1 cellular context compared by ENCODE assay signal in the genomic region with DNA sequence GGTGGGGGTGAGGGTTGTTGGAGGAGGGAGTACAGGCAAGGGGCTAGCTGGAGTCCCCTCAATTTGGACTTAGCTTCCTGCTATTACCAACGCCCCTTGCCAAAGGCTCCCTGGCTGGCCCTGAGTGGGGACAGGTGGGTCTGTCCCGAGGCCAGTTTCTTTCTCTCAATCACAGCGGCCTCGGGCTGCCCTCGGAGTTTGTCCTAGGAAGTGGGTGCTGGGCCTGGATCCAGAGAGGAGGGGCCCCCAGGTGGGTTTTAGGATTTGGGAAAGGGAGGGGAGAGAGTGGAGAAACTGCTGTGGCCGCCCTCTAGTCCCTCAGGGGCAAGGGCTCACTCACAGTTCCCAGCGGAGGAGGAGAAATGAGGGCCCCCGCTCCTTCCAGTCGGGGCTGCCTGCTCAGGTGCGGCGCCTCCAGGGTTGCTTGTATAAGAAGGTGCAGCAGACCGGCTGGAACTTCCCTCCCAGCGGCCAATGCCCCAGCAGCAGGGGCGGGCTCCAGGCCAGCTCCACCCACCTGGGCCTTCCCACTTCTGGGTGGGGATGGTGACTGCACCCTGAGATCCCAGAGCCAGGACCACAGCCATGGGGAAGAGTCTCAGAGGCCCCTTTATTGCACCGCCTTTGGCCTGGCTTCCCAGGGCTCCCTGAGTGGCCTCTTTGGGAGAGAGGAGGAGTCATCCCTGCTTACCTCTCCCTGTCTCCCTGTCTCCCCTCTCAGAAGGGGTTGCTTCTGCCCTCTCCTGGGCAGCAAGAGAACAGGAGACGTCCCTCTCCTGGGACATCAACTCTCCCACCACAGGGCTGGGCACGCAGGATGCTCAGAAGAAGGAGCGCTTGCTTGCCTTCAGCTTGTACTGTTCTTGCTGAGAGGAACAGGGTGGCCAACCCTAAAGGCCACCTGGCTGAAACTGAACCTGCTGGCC.
TF ChIP-seq lines count a peak whose summit lies in the region.

No MANE protein-coding gene starts in this region.

TF ChIP-seq in HepG2, 621 proteins besides CTCF, POLR2A, EP300 and RAD21 (continued from another document):
- TF ChIP-seq, protein P1, sequence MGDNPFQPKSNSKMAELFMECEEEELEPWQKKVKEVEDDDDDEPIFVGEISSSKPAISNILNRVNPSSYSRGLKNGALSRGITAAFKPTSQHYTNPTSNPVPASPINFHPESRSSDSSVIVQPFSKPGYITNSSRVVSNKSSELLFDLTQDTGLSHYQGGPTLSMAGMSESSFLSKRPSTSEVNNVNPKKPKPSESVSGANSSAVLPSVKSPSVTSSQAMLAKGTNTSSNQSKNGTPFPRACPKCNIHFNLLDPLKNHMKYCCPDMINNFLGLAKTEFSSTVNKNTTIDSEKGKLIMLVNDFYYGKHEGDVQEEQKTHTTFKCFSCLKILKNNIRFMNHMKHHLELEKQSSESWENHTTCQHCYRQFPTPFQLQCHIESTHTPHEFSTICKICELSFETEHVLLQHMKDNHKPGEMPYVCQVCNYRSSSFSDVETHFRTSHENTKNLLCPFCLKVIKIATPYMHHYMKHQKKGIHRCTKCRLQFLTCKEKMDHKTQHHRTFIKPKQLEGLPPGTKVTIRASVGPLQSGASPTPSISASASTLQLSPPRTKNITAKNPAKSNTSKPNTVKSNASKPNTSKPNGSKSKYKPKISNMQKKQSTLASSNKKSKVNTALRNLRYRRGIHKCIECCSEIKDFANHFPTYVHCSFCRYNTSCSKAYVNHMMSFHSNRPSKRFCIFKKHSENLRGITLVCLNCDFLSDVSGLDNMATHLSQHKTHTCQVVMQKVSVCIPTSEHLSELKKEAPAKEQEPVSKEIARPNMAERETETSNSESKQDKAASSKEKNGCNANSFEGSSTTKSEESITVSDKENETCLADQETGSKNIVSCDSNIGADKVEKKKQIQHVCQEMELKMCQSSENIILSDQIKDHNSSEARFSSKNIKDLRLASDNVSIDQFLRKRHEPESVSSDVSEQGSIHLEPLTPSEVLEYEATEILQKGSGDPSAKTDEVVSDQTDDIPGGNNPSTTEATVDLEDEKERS (CRISPR knock-in tag; IDR thresholded peaks at IDR 0.05): peak; percentile 55; the same call in 1 of the 2 replicates
- TF ChIP-seq ZNF558 (CRISPR knock-in tag; IDR thresholded peaks at IDR 0.05; ENCODE audit: borderline replicate concordance) (no peak), SRSF9 (IDR thresholded peaks at IDR 0.05; ENCODE audit: borderline replicate concordance, insufficient read depth, low read depth, low read length, poor library complexity, severe bottlenecking) (no peak), ZNF567 (CRISPR knock-in tag; IDR thresholded peaks at IDR 0.05; ENCODE audit: borderline replicate concordance) (peak; percentile 96; the same call in 1 of the 2 replicates), ZMYM3 (CRISPR knock-in tag; IDR thresholded peaks at IDR 0.05) (no peak; the same call in 1 of the 2 replicates), SIN3B (IDR thresholded peaks at IDR 0.05; ENCODE audit: low read length) (no peak), RFX5 (IDR thresholded peaks at IDR 0.05; ENCODE audit: low read depth, low read length) (no peak), ZNF101 (CRISPR knock-in tag; IDR thresholded peaks at IDR 0.05; ENCODE audit: borderline replicate concordance, low read depth) (no peak), SKI (IDR thresholded peaks at IDR 0.05; ENCODE audit: partially characterized antibody) (no peak)
- TF ChIP-seq, protein P2, sequence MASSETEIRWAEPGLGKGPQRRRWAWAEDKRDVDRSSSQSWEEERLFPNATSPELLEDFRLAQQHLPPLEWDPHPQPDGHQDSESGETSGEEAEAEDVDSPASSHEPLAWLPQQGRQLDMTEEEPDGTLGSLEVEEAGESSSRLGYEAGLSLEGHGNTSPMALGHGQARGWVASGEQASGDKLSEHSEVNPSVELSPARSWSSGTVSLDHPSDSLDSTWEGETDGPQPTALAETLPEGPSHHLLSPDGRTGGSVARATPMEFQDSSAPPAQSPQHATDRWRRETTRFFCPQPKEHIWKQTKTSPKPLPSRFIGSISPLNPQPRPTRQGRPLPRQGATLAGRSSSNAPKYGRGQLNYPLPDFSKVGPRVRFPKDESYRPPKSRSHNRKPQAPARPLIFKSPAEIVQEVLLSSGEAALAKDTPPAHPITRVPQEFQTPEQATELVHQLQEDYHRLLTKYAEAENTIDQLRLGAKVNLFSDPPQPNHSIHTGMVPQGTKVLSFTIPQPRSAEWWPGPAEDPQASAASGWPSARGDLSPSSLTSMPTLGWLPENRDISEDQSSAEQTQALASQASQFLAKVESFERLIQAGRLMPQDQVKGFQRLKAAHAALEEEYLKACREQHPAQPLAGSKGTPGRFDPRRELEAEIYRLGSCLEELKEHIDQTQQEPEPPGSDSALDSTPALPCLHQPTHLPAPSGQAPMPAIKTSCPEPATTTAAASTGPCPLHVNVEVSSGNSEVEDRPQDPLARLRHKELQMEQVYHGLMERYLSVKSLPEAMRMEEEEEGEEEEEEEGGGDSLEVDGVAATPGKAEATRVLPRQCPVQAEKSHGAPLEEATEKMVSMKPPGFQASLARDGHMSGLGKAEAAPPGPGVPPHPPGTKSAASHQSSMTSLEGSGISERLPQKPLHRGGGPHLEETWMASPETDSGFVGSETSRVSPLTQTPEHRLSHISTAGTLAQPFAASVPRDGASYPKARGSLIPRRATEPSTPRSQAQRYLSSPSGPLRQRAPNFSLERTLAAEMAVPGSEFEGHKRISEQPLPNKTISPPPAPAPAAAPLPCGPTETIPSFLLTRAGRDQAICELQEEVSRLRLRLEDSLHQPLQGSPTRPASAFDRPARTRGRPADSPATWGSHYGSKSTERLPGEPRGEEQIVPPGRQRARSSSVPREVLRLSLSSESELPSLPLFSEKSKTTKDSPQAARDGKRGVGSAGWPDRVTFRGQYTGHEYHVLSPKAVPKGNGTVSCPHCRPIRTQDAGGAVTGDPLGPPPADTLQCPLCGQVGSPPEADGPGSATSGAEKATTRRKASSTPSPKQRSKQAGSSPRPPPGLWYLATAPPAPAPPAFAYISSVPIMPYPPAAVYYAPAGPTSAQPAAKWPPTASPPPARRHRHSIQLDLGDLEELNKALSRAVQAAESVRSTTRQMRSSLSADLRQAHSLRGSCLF (CRISPR knock-in tag; IDR thresholded peaks at IDR 0.05; ENCODE audit: borderline replicate concordance): no peak
- TF ChIP-seq, protein P3, sequence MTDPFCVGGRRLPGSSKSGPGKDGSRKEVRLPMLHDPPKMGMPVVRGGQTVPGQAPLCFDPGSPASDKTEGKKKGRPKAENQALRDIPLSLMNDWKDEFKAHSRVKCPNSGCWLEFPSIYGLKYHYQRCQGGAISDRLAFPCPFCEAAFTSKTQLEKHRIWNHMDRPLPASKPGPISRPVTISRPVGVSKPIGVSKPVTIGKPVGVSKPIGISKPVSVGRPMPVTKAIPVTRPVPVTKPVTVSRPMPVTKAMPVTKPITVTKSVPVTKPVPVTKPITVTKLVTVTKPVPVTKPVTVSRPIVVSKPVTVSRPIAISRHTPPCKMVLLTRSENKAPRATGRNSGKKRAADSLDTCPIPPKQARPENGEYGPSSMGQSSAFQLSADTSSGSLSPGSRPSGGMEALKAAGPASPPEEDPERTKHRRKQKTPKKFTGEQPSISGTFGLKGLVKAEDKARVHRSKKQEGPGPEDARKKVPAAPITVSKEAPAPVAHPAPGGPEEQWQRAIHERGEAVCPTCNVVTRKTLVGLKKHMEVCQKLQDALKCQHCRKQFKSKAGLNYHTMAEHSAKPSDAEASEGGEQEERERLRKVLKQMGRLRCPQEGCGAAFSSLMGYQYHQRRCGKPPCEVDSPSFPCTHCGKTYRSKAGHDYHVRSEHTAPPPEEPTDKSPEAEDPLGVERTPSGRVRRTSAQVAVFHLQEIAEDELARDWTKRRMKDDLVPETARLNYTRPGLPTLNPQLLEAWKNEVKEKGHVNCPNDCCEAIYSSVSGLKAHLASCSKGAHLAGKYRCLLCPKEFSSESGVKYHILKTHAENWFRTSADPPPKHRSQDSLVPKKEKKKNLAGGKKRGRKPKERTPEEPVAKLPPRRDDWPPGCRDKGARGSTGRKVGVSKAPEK (CRISPR knock-in tag; IDR thresholded peaks at IDR 0.05; ENCODE audit: borderline replicate concordance): 0 out of 2 replicates have a peak, but pooled peaks have one; percentile 76
- TF ChIP-seq, protein P4, sequence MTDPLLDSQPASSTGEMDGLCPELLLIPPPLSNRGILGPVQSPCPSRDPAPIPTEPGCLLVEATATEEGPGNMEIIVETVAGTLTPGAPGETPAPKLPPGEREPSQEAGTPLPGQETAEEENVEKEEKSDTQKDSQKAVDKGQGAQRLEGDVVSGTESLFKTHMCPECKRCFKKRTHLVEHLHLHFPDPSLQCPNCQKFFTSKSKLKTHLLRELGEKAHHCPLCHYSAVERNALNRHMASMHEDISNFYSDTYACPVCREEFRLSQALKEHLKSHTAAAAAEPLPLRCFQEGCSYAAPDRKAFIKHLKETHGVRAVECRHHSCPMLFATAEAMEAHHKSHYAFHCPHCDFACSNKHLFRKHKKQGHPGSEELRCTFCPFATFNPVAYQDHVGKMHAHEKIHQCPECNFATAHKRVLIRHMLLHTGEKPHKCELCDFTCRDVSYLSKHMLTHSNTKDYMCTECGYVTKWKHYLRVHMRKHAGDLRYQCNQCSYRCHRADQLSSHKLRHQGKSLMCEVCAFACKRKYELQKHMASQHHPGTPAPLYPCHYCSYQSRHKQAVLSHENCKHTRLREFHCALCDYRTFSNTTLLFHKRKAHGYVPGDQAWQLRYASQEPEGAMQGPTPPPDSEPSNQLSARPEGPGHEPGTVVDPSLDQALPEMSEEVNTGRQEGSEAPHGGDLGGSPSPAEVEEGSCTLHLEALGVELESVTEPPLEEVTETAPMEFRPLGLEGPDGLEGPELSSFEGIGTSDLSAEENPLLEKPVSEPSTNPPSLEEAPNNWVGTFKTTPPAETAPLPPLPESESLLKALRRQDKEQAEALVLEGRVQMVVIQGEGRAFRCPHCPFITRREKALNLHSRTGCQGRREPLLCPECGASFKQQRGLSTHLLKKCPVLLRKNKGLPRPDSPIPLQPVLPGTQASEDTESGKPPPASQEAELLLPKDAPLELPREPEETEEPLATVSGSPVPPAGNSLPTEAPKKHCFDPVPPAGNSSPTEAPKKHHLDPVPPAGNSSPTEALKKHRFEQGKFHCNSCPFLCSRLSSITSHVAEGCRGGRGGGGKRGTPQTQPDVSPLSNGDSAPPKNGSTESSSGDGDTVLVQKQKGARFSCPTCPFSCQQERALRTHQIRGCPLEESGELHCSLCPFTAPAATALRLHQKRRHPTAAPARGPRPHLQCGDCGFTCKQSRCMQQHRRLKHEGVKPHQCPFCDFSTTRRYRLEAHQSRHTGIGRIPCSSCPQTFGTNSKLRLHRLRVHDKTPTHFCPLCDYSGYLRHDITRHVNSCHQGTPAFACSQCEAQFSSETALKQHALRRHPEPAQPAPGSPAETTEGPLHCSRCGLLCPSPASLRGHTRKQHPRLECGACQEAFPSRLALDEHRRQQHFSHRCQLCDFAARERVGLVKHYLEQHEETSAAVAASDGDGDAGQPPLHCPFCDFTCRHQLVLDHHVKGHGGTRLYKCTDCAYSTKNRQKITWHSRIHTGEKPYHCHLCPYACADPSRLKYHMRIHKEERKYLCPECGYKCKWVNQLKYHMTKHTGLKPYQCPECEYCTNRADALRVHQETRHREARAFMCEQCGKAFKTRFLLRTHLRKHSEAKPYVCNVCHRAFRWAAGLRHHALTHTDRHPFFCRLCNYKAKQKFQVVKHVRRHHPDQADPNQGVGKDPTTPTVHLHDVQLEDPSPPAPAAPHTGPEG (CRISPR knock-in tag; IDR thresholded peaks at IDR 0.05): no peak
- TF ChIP-seq, protein P5, sequence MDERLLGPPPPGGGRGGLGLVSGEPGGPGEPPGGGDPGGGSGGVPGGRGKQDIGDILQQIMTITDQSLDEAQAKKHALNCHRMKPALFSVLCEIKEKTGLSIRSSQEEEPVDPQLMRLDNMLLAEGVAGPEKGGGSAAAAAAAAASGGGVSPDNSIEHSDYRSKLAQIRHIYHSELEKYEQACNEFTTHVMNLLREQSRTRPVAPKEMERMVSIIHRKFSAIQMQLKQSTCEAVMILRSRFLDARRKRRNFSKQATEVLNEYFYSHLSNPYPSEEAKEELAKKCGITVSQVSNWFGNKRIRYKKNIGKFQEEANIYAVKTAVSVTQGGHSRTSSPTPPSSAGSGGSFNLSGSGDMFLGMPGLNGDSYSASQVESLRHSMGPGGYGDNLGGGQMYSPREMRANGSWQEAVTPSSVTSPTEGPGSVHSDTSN (CRISPR knock-in tag; IDR thresholded peaks at IDR 0.05): no peak
- TF ChIP-seq, protein P6, sequence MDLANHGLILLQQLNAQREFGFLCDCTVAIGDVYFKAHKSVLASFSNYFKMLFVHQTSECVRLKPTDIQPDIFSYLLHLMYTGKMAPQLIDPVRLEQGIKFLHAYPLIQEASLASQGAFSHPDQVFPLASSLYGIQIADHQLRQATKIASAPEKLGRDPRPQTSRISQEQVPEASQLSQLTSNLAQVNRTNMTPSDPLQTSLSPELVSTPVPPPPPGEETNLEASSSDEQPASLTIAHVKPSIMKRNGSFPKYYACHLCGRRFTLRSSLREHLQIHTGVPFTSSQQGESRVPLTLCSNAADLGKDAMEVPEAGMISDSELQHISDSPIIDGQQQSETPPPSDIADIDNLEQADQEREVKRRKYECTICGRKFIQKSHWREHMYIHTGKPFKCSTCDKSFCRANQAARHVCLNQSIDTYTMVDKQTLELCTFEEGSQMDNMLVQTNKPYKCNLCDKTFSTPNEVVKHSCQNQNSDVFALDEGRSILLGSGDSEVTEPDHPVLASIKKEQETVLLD (CRISPR knock-in tag; IDR thresholded peaks at IDR 0.05; ENCODE audit: low read depth): no peak
- TF ChIP-seq, protein P7, sequence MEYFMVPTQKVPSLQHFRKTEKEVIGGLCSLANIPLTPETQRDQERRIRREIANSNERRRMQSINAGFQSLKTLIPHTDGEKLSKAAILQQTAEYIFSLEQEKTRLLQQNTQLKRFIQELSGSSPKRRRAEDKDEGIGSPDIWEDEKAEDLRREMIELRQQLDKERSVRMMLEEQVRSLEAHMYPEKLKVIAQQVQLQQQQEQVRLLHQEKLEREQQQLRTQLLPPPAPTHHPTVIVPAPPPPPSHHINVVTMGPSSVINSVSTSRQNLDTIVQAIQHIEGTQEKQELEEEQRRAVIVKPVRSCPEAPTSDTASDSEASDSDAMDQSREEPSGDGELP (IDR thresholded peaks at IDR 0.05; ENCODE audit: borderline replicate concordance, low read depth): peak; percentile 61; the same call in 1 of the 2 replicates
